Comparison of ENCODE assay signal across 31 cellular contexts in genomic region chr2:182187130-182187529, GRCh38.
A peak's percentile ranks its signal among the peaks of the same experiment; 100 is the strongest.
DNase-seq lines count a peak whose midpoint lies in the region; ATAC-seq lines count a peak whose summit lies in the region.
"Had no signal": no experiment of that assay in that cellular context is flagged by ENCODE, and none has a peak within 500 bp of the region (broad histone marks: within the 10 kb centered on the region; RNA-seq: fewer than 3 reads in every experiment).

No MANE protein-coding gene starts in this region.

- peak overlapping the region in 1 of 2 experiments; percentile 90 for H2BK12ac ChIP-seq in mesenchymal stem cell (ENCODE audit: low read length in 2 of 2)

- peaks cover 0 to 25% of the 10 kb centered on the region in 2 experiments for H3K36me3 ChIP-seq in mesenchymal stem cell (ENCODE audit: control insufficient read depth in 1 of 2, insufficient read depth in 2 of 2, low read depth in 1 of 2, low read length in 2 of 2)
- H3K36me3 ChIP-seq in aorta (ENCODE audit: control insufficient read depth in 1 of 2, insufficient read depth in 2 of 2, low read length in 1 of 2) = peaks cover 0 to 2% of the 10 kb centered on the region in 2 donors
- H3K36me3 ChIP-seq: colonic mucosa, prostate gland, SJSA1 had no signal

- H4K91ac ChIP-seq in mesenchymal stem cell (ENCODE audit: low read length) = no peak overlapping the region

- H4K8ac ChIP-seq in mesenchymal stem cell (ENCODE audit: low read length) = no peak overlapping the region

- no peak overlapping the region for H2BK5ac ChIP-seq in mesenchymal stem cell (ENCODE audit: low read depth, low read length, poor library complexity, severe bottlenecking)

- H3K4ac ChIP-seq in mesenchymal stem cell (ENCODE audit: low read depth in 1 of 2, low read length in 2 of 2) = no peak overlapping the region

- H2BK15ac ChIP-seq in mesenchymal stem cell (ENCODE audit: low read depth, poor library complexity, severe bottlenecking) = no peak overlapping the region

- no peaks in the 10 kb centered on the region for H3K4me1 ChIP-seq in mesenchymal stem cell (ENCODE audit: control insufficient read depth, insufficient read depth, low read depth, low read length)
- H3K4me1 ChIP-seq in aorta (ENCODE audit: control insufficient read depth in 1 of 2, insufficient read depth in 2 of 2, low read length in 2 of 2) = no peaks in the 10 kb centered on the region
- H3K4me1 ChIP-seq: colonic mucosa, prostate gland, SJSA1 had no signal

- H3K18ac ChIP-seq in mesenchymal stem cell (ENCODE audit: low read depth in 1 of 2, low read length in 2 of 2) = no peak overlapping the region

- H3K4me2 ChIP-seq in mesenchymal stem cell (ENCODE audit: low read length, poor library complexity, severe bottlenecking) = no peak overlapping the region
- H3K4me2 ChIP-seq: GM23338 had no signal

- H2AFZ ChIP-seq in mesenchymal stem cell (ENCODE audit: low read depth, low read length) = no peak overlapping the region
- H2AFZ ChIP-seq: GM23338 had no signal

- H3K23ac ChIP-seq in mesenchymal stem cell (ENCODE audit: low read length in 2 of 2) = no peak overlapping the region

- no peak overlapping the region for H2BK120ac ChIP-seq in mesenchymal stem cell (ENCODE audit: low read depth, low read length)

- no peak overlapping the region for H3K14ac ChIP-seq in mesenchymal stem cell (ENCODE audit: low read length in 2 of 2)

- H2AK5ac ChIP-seq in mesenchymal stem cell (ENCODE audit: low read length, severe bottlenecking) = no peak overlapping the region

- no peak overlapping the region for H3K4me3 ChIP-seq in mesenchymal stem cell (ENCODE audit: insufficient read depth in 1 of 2, low read depth in 1 of 2, low read length in 2 of 2)
- no peak overlapping the region for H3K4me3 ChIP-seq in aorta (ENCODE audit: low read length in 2 of 2)
- H3K4me3 ChIP-seq: colonic mucosa, GM23338, prostate gland, SJSA1, thoracic aorta had no signal

- DNase-seq in NCI-H146 (lab: John Stamatoyannopoulos, UW) = peak; percentile 3
- no peak for DNase-seq in NCI-H146 treated with DMSO at 0.1 percent for 48 hours (lab: John Stamatoyannopoulos, UW; ENCODE audit: unreplicated experiment)
- peak; percentile 36 for DNase-seq in COR-L47 (lab: John Stamatoyannopoulos, UW)
- peak; percentile 8 for DNase-seq in NCI-H460 (ENCODE audit: extremely low read depth, low read depth)
- peak; percentile 7 for DNase-seq in mesenchymal stem cell
- DNase-seq in aorta = no peak
- DNase-seq in T1000 (lab: John Stamatoyannopoulos, UW) = no peak
- DNase-seq in germinal center (ENCODE audit: low spot score) = no peak
- DNase-seq: activated CD4-positive, alpha-beta memory T cell treated with anti-CD3 and anti-CD28 coated beads for 36 hours; activated CD8-positive, alpha-beta memory T cell treated with anti-CD3 and anti-CD28 coated beads, Interleukin-2, amount 50 U/mL, for 4 hours; activated naive CD4-positive, alpha-beta T cell treated with anti-CD3 and anti-CD28 coated beads, Interleukin-2, amount 10 ng/mL, durations not matched to agents 7 days and 5 days; amygdala; CD4-positive, CD25-positive, alpha-beta regulatory T cell; colonic mucosa; effector CD8-positive, alpha-beta T cell; glutamatergic neuron; HFFc6; Karpas-422; kidney glomerular epithelial cell; mammary epithelial cell; NCI-H1436 treated with DMSO at 0.1 percent for 48 hours; NCI-H526; stimulated activated naive CD4-positive, alpha-beta T cell; T-cell had no signal

- H3K27ac ChIP-seq in mesenchymal stem cell (ENCODE audit: low read length, poor library complexity, severe bottlenecking) = no peak overlapping the region
- H3K27ac ChIP-seq in aorta (ENCODE audit: low read depth in 1 of 2, low read length in 2 of 2) = no peak overlapping the region
- H3K27ac ChIP-seq: colonic mucosa, epithelial cell of prostate, HL-60, prostate gland, SJSA1, thoracic aorta had no signal

- ATAC-seq in aorta (ENCODE audit: low FRiP score) = no peak
- ATAC-seq: activated CD4-positive, CD25-positive, alpha-beta regulatory T cell treated with anti-CD3 and anti-CD28 coated beads, Interleukin-2, amount 50 U/mL, for 24 hours; GM23338; T-cell had no signal

- no peaks in the 10 kb centered on the region for H3K27me3 ChIP-seq in mesenchymal stem cell (ENCODE audit: control insufficient read depth in 1 of 2, insufficient read depth in 1 of 2, low read length in 2 of 2)
- no peaks in the 10 kb centered on the region for H3K27me3 ChIP-seq in aorta (ENCODE audit: control insufficient read depth in 1 of 2, insufficient read depth in 2 of 2, low read length in 1 of 2)
- H3K27me3 ChIP-seq: colonic mucosa, SJSA1 had no signal

- no peaks in the 10 kb centered on the region for H3K79me1 ChIP-seq in mesenchymal stem cell (replicated peaks; ENCODE audit: low read length, poor library complexity, severe bottlenecking)

- H3K9me3 ChIP-seq in mesenchymal stem cell (ENCODE audit: control insufficient read depth, low read length) (peaks cover 13% of the 10 kb centered on the region), aorta (ENCODE audit: control insufficient read depth, low read length) (peaks cover 2% of the 10 kb centered on the region)
- H3K9me3 ChIP-seq: colonic mucosa, prostate gland, SJSA1 had no signal

- H3K9ac ChIP-seq in mesenchymal stem cell (ENCODE audit: low read length) = peak overlapping the region; percentile 44

- intact Hi-C loops in aorta (cut with DNase I) = loop anchor here in 1 of 2 donors (2.0 kb wide), 1 partner anchor 462 kb away; no protein-coding TSS in a partner anchor

Comparison
In these comparisons a context has a peak if more than half of its experiments do, and no peak if none do; other contexts are left out.
1. DNase-seq: peak in NCI-H146 (single experiment), COR-L47 (single experiment), NCI-H460 (single experiment) and mesenchymal stem cell (single experiment); none in NCI-H146 treated with DMSO at 0.1 percent for 48 hours (single experiment), aorta (0 of 2), T1000 (single experiment) and germinal center (single experiment).